Comparison of ENCODE assay signal across 11 cellular contexts in the genomic region with DNA sequence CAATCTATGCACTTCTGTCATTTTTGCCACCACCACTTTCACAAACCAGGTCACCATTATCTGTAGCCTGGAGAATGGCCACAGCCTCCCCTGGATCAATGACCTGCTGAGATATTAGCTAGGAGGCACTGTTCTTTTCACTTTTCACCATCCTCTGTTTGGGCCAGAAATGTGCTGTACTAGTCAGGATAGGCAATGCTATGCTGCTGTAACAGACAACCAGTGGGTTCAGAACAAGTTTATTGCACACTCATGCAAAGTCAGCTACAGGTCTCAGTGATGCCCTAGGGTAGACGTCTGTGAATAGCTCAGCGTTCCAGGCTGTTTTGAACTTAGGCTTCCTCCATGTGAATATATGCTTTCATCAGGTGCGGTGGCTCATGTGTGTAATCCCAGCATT.
"Had no signal": no experiment of that assay in that cellular context is flagged by ENCODE, and none has a peak within 500 bp of the region (broad histone marks: within the 10 kb centered on the region; RNA-seq: fewer than 3 reads in every experiment).

No MANE protein-coding gene starts in this region.

- FAIRE-seq: H1, H54 had no signal

- H3K36me3 ChIP-seq: HAP-1 had no signal

- H3K9me3 ChIP-seq: HAP-1 had no signal

- H3K27ac Mint-ChIP-seq: GM23338, H9, HFFc6 had no signal

- H3K4me1 ChIP-seq: HAP-1 had no signal

- DNase-seq: GM23248, GOT3, H7, H9, HCEC 1CT, HFFc6 had no signal

- H3K4me3 Mint-ChIP-seq: GM23338, H9, HFFc6 had no signal

- H3K4me3 ChIP-seq: GM23248, GM23338, HAP-1 had no signal

- H3K9ac ChIP-seq: GM23248 had no signal

- ATAC-seq: GM23338, HCT116 had no signal

- H3K27ac ChIP-seq: GM23248 had no signal

- H2AFZ ChIP-seq: GM23248 had no signal

- H3K4me2 ChIP-seq: GM23338 had no signal
